In genomic region chr12:57066245-57066644, GRCh38 we compare ENCODE assay signal across 19 cellular contexts. TPM values are rescaled to one million over a fixed set of nuclear protein-coding genes. Genes with fewer than 3 reads are reported as not detected.
DNase-seq lines count a peak whose midpoint lies in the region; ATAC-seq, FAIRE-seq and TF ChIP-seq lines count a peak whose summit lies in the region.
"Had no signal": no experiment of that assay in that cellular context is flagged by ENCODE, and none has a peak within 500 bp of the region (broad histone marks: within the 10 kb centered on the region; RNA-seq: fewer than 3 reads in every experiment).

No MANE protein-coding gene starts in this region.

- TF ChIP-seq POLR2A in GM12892 (IDR thresholded peaks at IDR 0.05; ENCODE audit: low read depth, low read length), result no peak

- DNase-seq in activated naive CD4-positive, alpha-beta T cell treated with anti-CD3 and anti-CD28 coated beads, Interleukin-2, amount 10 ng/mL, durations not matched to agents 7 days and 5 days, result no peak
- DNase-seq in activated naive CD4-positive, alpha-beta T cell (lab: John Stamatoyannopoulos, UW), result no peak
- DNase-seq in RWPE1 (ENCODE audit: low spot score), result no peak
- no peak for DNase-seq in activated naive CD8-positive, alpha-beta T cell treated with anti-CD3 and anti-CD28 coated beads, Interleukin-2, amount 50 U/mL, for 24 hours
- no peak for DNase-seq in stimulated activated effector memory CD8-positive, alpha-beta T cell treated with anti-CD3 and anti-CD28 coated beads, Interleukin-12 subunit alpha, Interleukin-12 subunit beta, amount 100 ng/mL, for 72 hours (ENCODE audit: low spot score in 2 of 2)
- DNase-seq in NCI-H446 treated with DMSO at 0.1 percent for 48 hours (lab: John Stamatoyannopoulos, UW), result no peak
- DNase-seq in GM12892 (ENCODE audit: insufficient read length), result no peak
- DNase-seq: activated B cell treated with CpG ODN at 0.5 μM for 24 hours, dermis blood vessel endothelial cell, foreskin melanocyte, NCI-H1694, NCI-H774, OCI-M1, psoas muscle, SHP77 had no signal

- peak overlapping the region; percentile 47 for H3K27ac Mint-ChIP-seq in activated naive CD4-positive, alpha-beta T cell treated with anti-CD3 and anti-CD28 coated beads, Interleukin-2, amount 10 ng/mL, durations not matched to agents 7 days and 5 days
- peak overlapping the region; percentile 97 for H3K27ac Mint-ChIP-seq in activated naive CD8-positive, alpha-beta T cell treated with anti-CD3 and anti-CD28 coated beads, Interleukin-2, amount 50 U/mL, for 24 hours
- H3K27ac Mint-ChIP-seq in stimulated activated effector memory CD8-positive, alpha-beta T cell treated with anti-CD3 and anti-CD28 coated beads, Interleukin-12 subunit alpha, Interleukin-12 subunit beta, amount 100 ng/mL, for 72 hours, result peak overlapping the region; percentile 53

- H3K4me1 Mint-ChIP-seq in activated naive CD4-positive, alpha-beta T cell treated with anti-CD3 and anti-CD28 coated beads, Interleukin-2, amount 10 ng/mL, durations not matched to agents 7 days and 5 days, result peaks cover 57% of the 10 kb centered on the region
- peaks cover 95% of the 10 kb centered on the region for H3K4me1 Mint-ChIP-seq in activated naive CD8-positive, alpha-beta T cell treated with anti-CD3 and anti-CD28 coated beads, Interleukin-2, amount 50 U/mL, for 24 hours
- peaks cover 42% of the 10 kb centered on the region for H3K4me1 Mint-ChIP-seq in stimulated activated effector memory CD8-positive, alpha-beta T cell treated with anti-CD3 and anti-CD28 coated beads, Interleukin-12 subunit alpha, Interleukin-12 subunit beta, amount 100 ng/mL, for 72 hours

- H3K27ac ChIP-seq in RWPE1, result peak overlapping the region; percentile 49
- H3K27ac ChIP-seq: epithelial cell of prostate, psoas muscle had no signal

- no peak for FAIRE-seq in GM12892 (lab: Jason Lieb, UNC)
- FAIRE-seq: GM18507 had no signal

- TF ChIP-seq CTCF in RWPE1 (conservative IDR thresholded peaks at IDR 0.05; ENCODE audit: low read depth), result no peak

- H3K4me3 Mint-ChIP-seq in activated naive CD4-positive, alpha-beta T cell treated with anti-CD3 and anti-CD28 coated beads, Interleukin-2, amount 10 ng/mL, durations not matched to agents 7 days and 5 days, result no peak overlapping the region
- peak overlapping the region; percentile 30 for H3K4me3 Mint-ChIP-seq in activated naive CD8-positive, alpha-beta T cell treated with anti-CD3 and anti-CD28 coated beads, Interleukin-2, amount 50 U/mL, for 24 hours
- peak overlapping the region; percentile 59 for H3K4me3 Mint-ChIP-seq in stimulated activated effector memory CD8-positive, alpha-beta T cell treated with anti-CD3 and anti-CD28 coated beads, Interleukin-12 subunit alpha, Interleukin-12 subunit beta, amount 100 ng/mL, for 72 hours
- H3K4me3 Mint-ChIP-seq: activated B cell treated with CpG ODN at 0.5 μM for 24 hours, neural crest cell had no signal

- no peaks in the 10 kb centered on the region for H3K27me3 Mint-ChIP-seq in activated naive CD4-positive, alpha-beta T cell treated with anti-CD3 and anti-CD28 coated beads, Interleukin-2, amount 10 ng/mL, durations not matched to agents 7 days and 5 days
- no peaks in the 10 kb centered on the region for H3K27me3 Mint-ChIP-seq in activated naive CD8-positive, alpha-beta T cell treated with anti-CD3 and anti-CD28 coated beads, Interleukin-2, amount 50 U/mL, for 24 hours
- H3K27me3 Mint-ChIP-seq: activated B cell treated with CpG ODN at 0.5 μM for 24 hours had no signal

- ATAC-seq in activated naive CD8-positive, alpha-beta T cell treated with anti-CD3 and anti-CD28 coated beads, Interleukin-2, amount 50 U/mL, for 24 hours, result no peak
- peak; percentile 59 for ATAC-seq in stimulated activated effector memory CD8-positive, alpha-beta T cell treated with anti-CD3 and anti-CD28 coated beads, Interleukin-12 subunit alpha, Interleukin-12 subunit beta, amount 100 ng/mL, for 72 hours
- ATAC-seq in GM21360 (IDR thresholded peaks at IDR 0.05; ENCODE audit: unreplicated experiment), result no peak
- ATAC-seq: psoas muscle had no signal

- POLR2A ChIA-PET in RWPE1 (lab: Yijun Ruan, JAX; ENCODE audit: low non-redundant PET), result no interaction called here

- no peaks in the 10 kb centered on the region for H3K9me3 Mint-ChIP-seq in activated naive CD4-positive, alpha-beta T cell treated with anti-CD3 and anti-CD28 coated beads, Interleukin-2, amount 10 ng/mL, durations not matched to agents 7 days and 5 days
- peaks cover 5% of the 10 kb centered on the region for H3K9me3 Mint-ChIP-seq in activated naive CD8-positive, alpha-beta T cell treated with anti-CD3 and anti-CD28 coated beads, Interleukin-2, amount 50 U/mL, for 24 hours
- no peaks in the 10 kb centered on the region for H3K9me3 Mint-ChIP-seq in stimulated activated effector memory CD8-positive, alpha-beta T cell treated with anti-CD3 and anti-CD28 coated beads, Interleukin-12 subunit alpha, Interleukin-12 subunit beta, amount 100 ng/mL, for 72 hours
- H3K9me3 Mint-ChIP-seq: activated B cell treated with CpG ODN at 0.5 μM for 24 hours, neural crest cell had no signal

- H3K36me3 Mint-ChIP-seq in activated naive CD4-positive, alpha-beta T cell treated with anti-CD3 and anti-CD28 coated beads, Interleukin-2, amount 10 ng/mL, durations not matched to agents 7 days and 5 days, result peaks cover 52% of the 10 kb centered on the region
- H3K36me3 Mint-ChIP-seq in activated naive CD8-positive, alpha-beta T cell treated with anti-CD3 and anti-CD28 coated beads, Interleukin-2, amount 50 U/mL, for 24 hours (ENCODE audit: low read depth), result peaks cover 73% of the 10 kb centered on the region
- H3K36me3 Mint-ChIP-seq in stimulated activated effector memory CD8-positive, alpha-beta T cell treated with anti-CD3 and anti-CD28 coated beads, Interleukin-12 subunit alpha, Interleukin-12 subunit beta, amount 100 ng/mL, for 72 hours, result peaks cover 96% of the 10 kb centered on the region

- CTCF ChIA-PET in activated naive CD4-positive, alpha-beta T cell treated with anti-CD3 and anti-CD28 coated beads, Interleukin-2, amount 10 ng/mL, durations not matched to agents 7 days and 5 days (lab: Charles Lee), result interaction anchor here (0.9 to 9.4 kb wide), 8 partner anchors 10 to 55 kb away, joined by 3 to 147 read pairs (median 6); partner anchors contain the start of gene STAT6
- CTCF ChIA-PET in RWPE1 (lab: Yijun Ruan, JAX), result interaction anchor here (1.0 kb wide), 1 partner anchor 59 kb away, joined by 4 read pairs; no protein-coding TSS in a partner anchor

RNA-seq across cellular contexts. Expression of gene NEMP1, which starts 12.3 kb away (rescaled TPM):
- 13.9 TPM for polyA plus RNA-seq in GM12892 (2012; ENCODE audit: missing spikeins)

RNA-seq across cellular contexts. Expression of gene MYO1A, which starts 16.3 kb away (rescaled TPM):
- polyA plus RNA-seq in GM12892 (2012; ENCODE audit: missing spikeins), result 0.40 TPM

RNA-seq across cellular contexts. Expression of gene NAB2, which starts 22.7 kb away (rescaled TPM):
- polyA plus RNA-seq in GM12892 (2012; ENCODE audit: missing spikeins), result 15.5 TPM

RNA-seq across cellular contexts. Expression of gene STAT6, which starts 44.9 kb away (rescaled TPM):
- 129 TPM for polyA plus RNA-seq in GM12892 (2012; ENCODE audit: missing spikeins)

RNA-seq across cellular contexts. Expression of gene TAC3, which starts 49.9 kb away (rescaled TPM):
- polyA plus RNA-seq in GM12892 (2012; ENCODE audit: missing spikeins), result 0.49 TPM

Comparison
In these comparisons a context has a peak if more than half of its experiments do, and no peak if none do; other contexts are left out.
1. H3K27ac Mint-ChIP-seq: peak in every context shown above with its lines; median percentile 97 in activated naive CD8-positive, alpha-beta T cell treated with anti-CD3 and anti-CD28 coated beads, Interleukin-2, amount 50 U/mL, for 24 hours; 53 in stimulated activated effector memory CD8-positive, alpha-beta T cell treated with anti-CD3 and anti-CD28 coated beads, Interleukin-12 subunit alpha, Interleukin-12 subunit beta, amount 100 ng/mL, for 72 hours; 47 in activated naive CD4-positive, alpha-beta T cell treated with anti-CD3 and anti-CD28 coated beads, Interleukin-2, amount 10 ng/mL, durations not matched to agents 7 days and 5 days.